9 cellular contexts compared by ENCODE assay signal in the genomic region with DNA sequence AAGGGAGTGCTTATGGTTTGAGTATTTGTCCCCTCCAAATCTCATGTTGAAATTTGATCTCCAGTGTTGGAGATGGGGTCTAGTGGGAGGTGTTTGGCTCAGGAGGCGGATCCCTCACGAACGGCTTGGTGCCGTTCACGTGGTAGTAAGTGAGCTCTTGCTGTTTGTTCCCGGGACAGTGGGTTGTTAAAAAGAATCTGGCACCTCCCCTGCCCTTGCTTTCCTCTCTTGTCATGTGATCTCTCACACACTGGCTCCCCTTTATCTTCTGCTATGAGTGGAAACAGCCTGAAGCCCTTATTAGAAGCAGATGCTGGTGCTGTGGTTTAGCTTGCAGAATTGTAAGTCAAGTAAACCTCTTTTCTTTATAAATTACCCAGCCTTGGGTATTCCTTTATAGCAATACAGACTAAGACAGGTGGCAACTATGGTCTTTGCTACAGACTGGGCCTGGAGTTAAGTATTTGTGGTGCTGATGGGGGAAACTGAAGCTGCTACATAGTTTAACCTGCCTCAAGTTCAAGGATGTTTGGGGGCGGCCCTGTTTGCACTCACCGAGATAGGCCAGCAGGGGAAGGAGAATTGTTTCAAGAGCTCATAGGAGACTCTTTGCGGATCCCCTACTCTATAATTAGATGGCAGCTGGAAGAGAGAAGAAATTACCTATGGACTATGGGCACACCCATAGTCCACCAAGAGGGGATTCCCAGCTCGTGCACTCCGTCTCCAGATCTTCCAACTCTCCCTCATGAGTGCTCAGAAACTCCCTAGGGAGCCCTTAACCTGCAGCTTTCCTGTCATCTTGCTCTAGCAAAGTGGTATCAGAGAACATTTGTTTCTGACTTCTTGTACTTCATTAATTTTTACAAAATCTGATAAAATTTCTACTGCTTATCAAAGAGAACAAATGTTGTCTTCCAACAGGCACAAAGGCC.
DNase-seq lines count a peak whose midpoint lies in the region; ATAC-seq lines count a peak whose summit lies in the region.
"Had no signal": no experiment of that assay in that cellular context is flagged by ENCODE, and none has a peak within 500 bp of the region (broad histone marks: within the 10 kb centered on the region; RNA-seq: fewer than 3 reads in every experiment).

No MANE protein-coding gene starts in this region.

- no peaks in the 10 kb centered on the region for H3K9me3 ChIP-seq in iPS DF 6.9 (ENCODE audit: control insufficient read depth, insufficient read depth, low read length)

- no peaks in the 10 kb centered on the region for H3K9me3 Mint-ChIP-seq in activated naive CD8-positive, alpha-beta T cell treated with anti-CD3 and anti-CD28 coated beads, Interleukin-2, amount 50 U/mL, for 24 hours

- H3K4me3 ChIP-seq in iPS DF 6.9 (ENCODE audit: low read length) = no peak overlapping the region; the same call in 1 of the 2 replicates

- H3K27me3 ChIP-seq in iPS DF 6.9 (ENCODE audit: control insufficient read depth, insufficient read depth, low read length) = no peaks in the 10 kb centered on the region

- no peak overlapping the region for H3K27ac Mint-ChIP-seq in activated naive CD8-positive, alpha-beta T cell treated with anti-CD3 and anti-CD28 coated beads, Interleukin-2, amount 50 U/mL, for 24 hours
- H3K27ac Mint-ChIP-seq: effector memory CD8-positive, alpha-beta T cell had no signal

- no peak overlapping the region for H3K4me3 Mint-ChIP-seq in activated naive CD8-positive, alpha-beta T cell treated with anti-CD3 and anti-CD28 coated beads, Interleukin-2, amount 50 U/mL, for 24 hours
- H3K4me3 Mint-ChIP-seq: effector memory CD8-positive, alpha-beta T cell had no signal

- no peaks in the 10 kb centered on the region for H3K27me3 Mint-ChIP-seq in activated naive CD8-positive, alpha-beta T cell treated with anti-CD3 and anti-CD28 coated beads, Interleukin-2, amount 50 U/mL, for 24 hours
- H3K27me3 Mint-ChIP-seq: effector memory CD8-positive, alpha-beta T cell had no signal

- H3K4me1 ChIP-seq in iPS DF 6.9 (ENCODE audit: control insufficient read depth, insufficient read depth, low read length) = no peaks in the 10 kb centered on the region; the same call in 1 of the 2 replicates

- H3K36me3 Mint-ChIP-seq in activated naive CD8-positive, alpha-beta T cell treated with anti-CD3 and anti-CD28 coated beads, Interleukin-2, amount 50 U/mL, for 24 hours (ENCODE audit: low read depth) = no peaks in the 10 kb centered on the region

- no peaks in the 10 kb centered on the region for H3K4me1 Mint-ChIP-seq in activated naive CD8-positive, alpha-beta T cell treated with anti-CD3 and anti-CD28 coated beads, Interleukin-2, amount 50 U/mL, for 24 hours

- H3K27ac ChIP-seq in iPS DF 6.9 (ENCODE audit: low read length) = no peak overlapping the region

- no peak for ATAC-seq in GM18868 (IDR thresholded peaks at IDR 0.05; ENCODE audit: unreplicated experiment)
- no peak for ATAC-seq in activated naive CD8-positive, alpha-beta T cell treated with anti-CD3 and anti-CD28 coated beads, Interleukin-2, amount 50 U/mL, for 24 hours
- ATAC-seq: effector memory CD8-positive, alpha-beta T cell had no signal

- peak; percentile 21 for DNase-seq in DMS 273 treated with DMSO at 0.1 percent for 48 hours (lab: John Stamatoyannopoulos, UW)
- peak; percentile 31 for DNase-seq in NCI-H1092 (lab: John Stamatoyannopoulos, UW)
- peak; percentile 71 for DNase-seq in NCI-H526 treated with DMSO at 0.1 percent for 48 hours (lab: John Stamatoyannopoulos, UW)
- DNase-seq in iPS DF 6.9 (ENCODE audit: low read depth, low spot score) = peak; percentile 43
- no peak for DNase-seq in anterior cingulate cortex (lab: John Stamatoyannopoulos, UW)
- no peak for DNase-seq in activated naive CD8-positive, alpha-beta T cell treated with anti-CD3 and anti-CD28 coated beads, Interleukin-2, amount 50 U/mL, for 24 hours
- no peak for DNase-seq in activated CD4-positive, alpha-beta T cell treated with anti-CD3 and anti-CD28 coated beads, Interleukin-2, amount 50 U/mL, for 1 hour
- DNase-seq: effector memory CD8-positive, alpha-beta T cell had no signal

- no peaks in the 10 kb centered on the region for H3K36me3 ChIP-seq in iPS DF 6.9 (ENCODE audit: control insufficient read depth, insufficient read depth, low read length)

- no CpG with 5 or more reads among the region's 11 CpGs for WGBS in iPS DF 6.9 (ENCODE audit: insufficient coverage, insufficient read length)

Comparison
In these comparisons a context has a peak if more than half of its experiments do, and no peak if none do; other contexts are left out.
1. DNase-seq: peak in DMS 273 treated with DMSO at 0.1 percent for 48 hours (single experiment), NCI-H1092 (single experiment), NCI-H526 treated with DMSO at 0.1 percent for 48 hours (single experiment) and iPS DF 6.9 (single experiment); none in anterior cingulate cortex (0 of 58), activated naive CD8-positive, alpha-beta T cell treated with anti-CD3 and anti-CD28 coated beads, Interleukin-2, amount 50 U/mL, for 24 hours (single experiment) and activated CD4-positive, alpha-beta T cell treated with anti-CD3 and anti-CD28 coated beads, Interleukin-2, amount 50 U/mL, for 1 hour (single experiment).